ENCODE assay signal across 16 cellular contexts in the genomic region with DNA sequence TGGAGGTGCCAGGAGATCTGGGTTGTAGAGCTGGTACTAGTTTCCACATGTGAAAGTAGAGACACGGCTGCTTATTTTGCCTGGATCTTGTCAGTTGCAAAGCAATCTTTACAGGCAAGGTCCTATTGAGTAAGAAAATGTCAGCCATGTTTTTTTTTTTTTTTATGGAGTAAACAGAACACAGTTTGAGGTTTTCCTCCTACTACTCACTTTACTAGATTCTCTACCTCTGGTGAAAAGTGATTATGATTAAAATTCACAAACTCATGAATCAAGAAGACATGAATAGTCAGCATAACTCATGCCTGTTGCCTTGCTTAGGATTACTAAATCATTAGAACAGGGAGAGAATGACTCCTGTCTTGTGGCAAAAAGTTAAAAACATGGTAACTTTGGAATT.
DNase-seq lines count a peak whose midpoint lies in the region; ATAC-seq and TF ChIP-seq lines count a peak whose summit lies in the region.
"Had no signal": no experiment of that assay in that cellular context is flagged by ENCODE, and none has a peak within 500 bp of the region (broad histone marks: within the 10 kb centered on the region; RNA-seq: fewer than 3 reads in every experiment).

No MANE protein-coding gene starts in this region.

- H3K4me3 ChIP-seq in SK-N-SH (ENCODE audit: low read depth in 2 of 2, low read length in 1 of 2): no peak overlapping the region
- H3K4me3 ChIP-seq in fibroblast of villous mesenchyme (ENCODE audit: low read depth, low read length): no peak overlapping the region
- no peak overlapping the region for H3K4me3 ChIP-seq in left ventricle myocardium inferior
- H3K4me3 ChIP-seq: GM23248 had no signal

- CTCF ChIA-PET in SK-N-SH (lab: Yijun Ruan, JAX): no interaction called here
- CTCF ChIA-PET in MCF 10A (lab: Yijun Ruan, JAX): interaction anchor here (0.6 to 1.3 kb wide), 3 partner anchors 99 to 1612 kb away, joined by 3 to 4 read pairs (median 3); no protein-coding TSS in a partner anchor

- no peaks in the 10 kb centered on the region for H3K79me2 ChIP-seq in SK-N-SH (ENCODE audit: insufficient read depth)

- no peak overlapping the region for H3K9ac ChIP-seq in SK-N-SH
- H3K9ac ChIP-seq: GM23248 had no signal

- no peaks in the 10 kb centered on the region for H3K9me2 ChIP-seq in SK-N-SH

- no peak for ATAC-seq in SK-N-SH treated with all-trans-retinoic acid at 6 μM for 48 hours
- ATAC-seq in omental fat pad (ENCODE audit: low FRiP score): peak; percentile 63
- ATAC-seq: CD8-positive, alpha-beta T cell had no signal

- DNase-seq in SK-N-SH: no peak
- DNase-seq in MCF 10A (ENCODE audit: unreplicated experiment): no peak
- peak; percentile 71 for DNase-seq in fibroblast of villous mesenchyme (ENCODE audit: low read depth)
- DNase-seq in omental fat pad (ENCODE audit: low spot score): no peak
- no peak for DNase-seq in NCI-H774 (lab: John Stamatoyannopoulos, UW)
- DNase-seq in COLO829 (ENCODE audit: low spot score): no peak
- no peak for DNase-seq in left ventricle myocardium inferior
- DNase-seq: Caco-2; CD8-positive, alpha-beta T cell; DND-41; GDM1; GM23248 had no signal

- no peaks in the 10 kb centered on the region for H4K20me1 ChIP-seq in SK-N-SH (ENCODE audit: insufficient read depth)

- no peaks in the 10 kb centered on the region for H3K27me3 Mint-ChIP-seq in MCF 10A (ENCODE audit: insufficient read depth, unreplicated experiment)

- TF ChIP-seq RAD21 in SK-N-SH (IDR thresholded peaks at IDR 0.05; ENCODE audit: low read length): no peak

- intact Hi-C loops in MCF 10A (cut with micrococcal nuclease): no loop called here
- intact Hi-C loops in left ventricle myocardium inferior (cut with micrococcal nuclease): loop anchor here (10.0 kb wide), 1 partner anchor 201 kb away; no protein-coding TSS in a partner anchor

- H3K4me1 ChIP-seq in SK-N-SH (ENCODE audit: control insufficient read depth in 1 of 2, insufficient read depth in 2 of 2, low read depth in 1 of 2, low read length in 1 of 2) (no peaks in the 10 kb centered on the region), left ventricle myocardium inferior (peaks cover 8% of the 10 kb centered on the region)
- H3K4me1 ChIP-seq: Caco-2 had no signal

- TF ChIP-seq EP300 in SK-N-SH (IDR thresholded peaks at IDR 0.05; ENCODE audit: borderline replicate concordance in 1 of 2, low read depth in 1 of 2, low read length in 1 of 2): no peak

- no peaks in the 10 kb centered on the region for H3F3A ChIP-seq in SK-N-SH (replicated peaks; ENCODE audit: insufficient read depth)

- no peak overlapping the region for H3K4me3 Mint-ChIP-seq in MCF 10A (ENCODE audit: unreplicated experiment)
- H3K4me3 Mint-ChIP-seq: CD14-positive monocyte; CD8-positive, alpha-beta T cell had no signal

- 0 out of 2 replicates have a peak overlapping the region, but pooled peaks have one; percentile 67 for H2AFZ ChIP-seq in SK-N-SH (ENCODE audit: low read depth)
- H2AFZ ChIP-seq: GM23248 had no signal

- BruUV-seq in MCF 10A (replicated peaks; lab: Mats Ljungman, UMichigan): no TSS peak

- no peaks in the 10 kb centered on the region for H3K36me3 Mint-ChIP-seq in MCF 10A (ENCODE audit: insufficient read depth, unreplicated experiment)
- H3K36me3 Mint-ChIP-seq: CD14-positive monocyte; CD8-positive, alpha-beta T cell had no signal

- H3K4me2 ChIP-seq in SK-N-SH: no peak overlapping the region

- POLR2A ChIA-PET in SK-N-SH (lab: Yijun Ruan, JAX) (no interaction called here), MCF 10A (lab: Yijun Ruan, JAX) (interaction anchor here (0.6 to 1.3 kb wide), 3 partner anchors 8 to 209 kb away, joined by 3 read pairs; no protein-coding TSS in a partner anchor)

- TF ChIP-seq CTCF in SK-N-SH (IDR thresholded peaks at IDR 0.05) (no peak), MCF 10A (IDR thresholded peaks at IDR 0.05; ENCODE audit: unreplicated experiment) (no peak), fibroblast of villous mesenchyme (IDR thresholded peaks at IDR 0.05; ENCODE audit: insufficient read depth, low read depth, low read length) (no peak), omental fat pad (IDR thresholded peaks at IDR 0.05) (no peak), left ventricle myocardium inferior (IDR thresholded peaks at IDR 0.05; ENCODE audit: borderline replicate concordance) (no peak)

- H3K4me1 Mint-ChIP-seq in MCF 10A (ENCODE audit: insufficient read depth, unreplicated experiment): peaks cover 30% of the 10 kb centered on the region
- H3K4me1 Mint-ChIP-seq: CD14-positive monocyte had no signal

- H3K36me3 ChIP-seq in SK-N-SH (replicated peaks in 1 of 2; ENCODE audit: control insufficient read depth in 1 of 2, insufficient read depth in 2 of 2, low read length in 1 of 2) (no peaks in the 10 kb centered on the region), left ventricle myocardium inferior (no peaks in the 10 kb centered on the region)

- H3K27me3 ChIP-seq in SK-N-SH (ENCODE audit: insufficient read depth) (no peaks in the 10 kb centered on the region), left ventricle myocardium inferior (ENCODE audit: low read depth) (peaks cover 10% of the 10 kb centered on the region)

- H3K9me3 Mint-ChIP-seq in MCF 10A (ENCODE audit: unreplicated experiment): no peaks in the 10 kb centered on the region
- H3K9me3 Mint-ChIP-seq: CD8-positive, alpha-beta T cell had no signal

- WGBS in SK-N-SH (ENCODE audit: low lambda C conversion rate): 6% methylated on average over 1 of the region's 1 CpG

- H3K9me3 ChIP-seq in SK-N-SH (no peaks in the 10 kb centered on the region), left ventricle myocardium inferior (replicated peaks) (no peaks in the 10 kb centered on the region)
- H3K9me3 ChIP-seq: Caco-2 had no signal

- H3K27ac ChIP-seq in SK-N-SH (ENCODE audit: low read depth in 2 of 2, low read length in 1 of 2): no peak overlapping the region
- H3K27ac ChIP-seq in left ventricle myocardium inferior (replicated peaks): no peak overlapping the region
- H3K27ac ChIP-seq: 22Rv1, GM23248, HL-60 had no signal

- peak overlapping the region; percentile 80 for H3K27ac Mint-ChIP-seq in MCF 10A (ENCODE audit: low read depth, unreplicated experiment)
- H3K27ac Mint-ChIP-seq: CD14-positive monocyte; CD8-positive, alpha-beta T cell had no signal

TF ChIP-seq in SK-N-SH, 30 proteins besides CTCF, POLR2A, EP300 and RAD21 (continues in another document):
- TF ChIP-seq TCF12 (IDR thresholded peaks at IDR 0.05): no peak
- no peak for TF ChIP-seq SMC3 (IDR thresholded peaks at IDR 0.05; ENCODE audit: low read depth, low read length)
- no peak for TF ChIP-seq YY1 (IDR thresholded peaks at IDR 0.05; ENCODE audit: low read depth)
- TF ChIP-seq MEF2A (IDR thresholded peaks at IDR 0.05; ENCODE audit: borderline replicate concordance, low read depth): no peak
- TF ChIP-seq GABPA (IDR thresholded peaks at IDR 0.05; ENCODE audit: low read depth): no peak
- TF ChIP-seq JUND (IDR thresholded peaks at IDR 0.05): no peak
- TF ChIP-seq, protein P1, sequence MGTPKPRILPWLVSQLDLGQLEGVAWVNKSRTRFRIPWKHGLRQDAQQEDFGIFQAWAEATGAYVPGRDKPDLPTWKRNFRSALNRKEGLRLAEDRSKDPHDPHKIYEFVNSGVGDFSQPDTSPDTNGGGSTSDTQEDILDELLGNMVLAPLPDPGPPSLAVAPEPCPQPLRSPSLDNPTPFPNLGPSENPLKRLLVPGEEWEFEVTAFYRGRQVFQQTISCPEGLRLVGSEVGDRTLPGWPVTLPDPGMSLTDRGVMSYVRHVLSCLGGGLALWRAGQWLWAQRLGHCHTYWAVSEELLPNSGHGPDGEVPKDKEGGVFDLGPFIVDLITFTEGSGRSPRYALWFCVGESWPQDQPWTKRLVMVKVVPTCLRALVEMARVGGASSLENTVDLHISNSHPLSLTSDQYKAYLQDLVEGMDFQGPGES (IDR thresholded peaks at IDR 0.05; ENCODE audit: low read depth, low read length): no peak
- TF ChIP-seq, protein P2, sequence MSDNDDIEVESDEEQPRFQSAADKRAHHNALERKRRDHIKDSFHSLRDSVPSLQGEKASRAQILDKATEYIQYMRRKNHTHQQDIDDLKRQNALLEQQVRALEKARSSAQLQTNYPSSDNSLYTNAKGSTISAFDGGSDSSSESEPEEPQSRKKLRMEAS (IDR thresholded peaks at IDR 0.05; ENCODE audit: low read depth): no peak
- TF ChIP-seq POLR2AphosphoS5 (IDR thresholded peaks at IDR 0.05; ENCODE audit: low read depth, low read length): no peak
- no peak for TF ChIP-seq RXRA (IDR thresholded peaks at IDR 0.05; ENCODE audit: borderline replicate concordance, low read depth)
- no peak for TF ChIP-seq FOSL2 (IDR thresholded peaks at IDR 0.05; ENCODE audit: borderline replicate concordance, low read depth)
- no peak for TF ChIP-seq SIN3A (IDR thresholded peaks at IDR 0.05; ENCODE audit: borderline replicate concordance, low read depth, low read length)

TF ChIP-seq in SK-N-SH treated with all-trans-retinoic acid at 6 μM for 48 hours, 23 proteins besides CTCF, POLR2A, EP300 and RAD21 (continues in another document):
- TF ChIP-seq ISL1 (CRISPR knock-in tag; IDR thresholded peaks at IDR 0.05) (no peak), TOX (CRISPR knock-in tag; IDR thresholded peaks at IDR 0.05; ENCODE audit: borderline replicate concordance) (no peak), ARNTL (CRISPR knock-in tag; IDR thresholded peaks at IDR 0.05; ENCODE audit: borderline replicate concordance, low read depth) (no peak), TCF4 (CRISPR knock-in tag; IDR thresholded peaks at IDR 0.05; ENCODE audit: borderline replicate concordance) (no peak), SNAI2 (CRISPR knock-in tag; IDR thresholded peaks at IDR 0.05) (no peak), CSDC2 (CRISPR knock-in tag; IDR thresholded peaks at IDR 0.05) (no peak), RARB (CRISPR knock-in tag; IDR thresholded peaks at IDR 0.05) (no peak), ZNF565 (CRISPR knock-in tag; conservative IDR thresholded peaks at IDR 0.05; ENCODE audit: low read depth) (no peak), BACH2 (CRISPR knock-in tag; IDR thresholded peaks at IDR 0.05; ENCODE audit: borderline replicate concordance) (no peak), ZNF8 (CRISPR knock-in tag; IDR thresholded peaks at IDR 0.05) (no peak)
- TF ChIP-seq, protein P3, sequence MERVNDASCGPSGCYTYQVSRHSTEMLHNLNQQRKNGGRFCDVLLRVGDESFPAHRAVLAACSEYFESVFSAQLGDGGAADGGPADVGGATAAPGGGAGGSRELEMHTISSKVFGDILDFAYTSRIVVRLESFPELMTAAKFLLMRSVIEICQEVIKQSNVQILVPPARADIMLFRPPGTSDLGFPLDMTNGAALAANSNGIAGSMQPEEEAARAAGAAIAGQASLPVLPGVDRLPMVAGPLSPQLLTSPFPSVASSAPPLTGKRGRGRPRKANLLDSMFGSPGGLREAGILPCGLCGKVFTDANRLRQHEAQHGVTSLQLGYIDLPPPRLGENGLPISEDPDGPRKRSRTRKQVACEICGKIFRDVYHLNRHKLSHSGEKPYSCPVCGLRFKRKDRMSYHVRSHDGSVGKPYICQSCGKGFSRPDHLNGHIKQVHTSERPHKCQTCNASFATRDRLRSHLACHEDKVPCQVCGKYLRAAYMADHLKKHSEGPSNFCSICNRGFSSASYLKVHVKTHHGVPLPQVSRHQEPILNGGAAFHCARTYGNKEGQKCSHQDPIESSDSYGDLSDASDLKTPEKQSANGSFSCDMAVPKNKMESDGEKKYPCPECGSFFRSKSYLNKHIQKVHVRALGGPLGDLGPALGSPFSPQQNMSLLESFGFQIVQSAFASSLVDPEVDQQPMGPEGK (CRISPR knock-in tag; IDR thresholded peaks at IDR 0.05; ENCODE audit: borderline replicate concordance): no peak
